8 cellular contexts compared by ENCODE assay signal in genomic region chr11:46346886-46347636, GRCh38. TPM values are rescaled to one million over a fixed set of nuclear protein-coding genes. Genes with fewer than 3 reads are reported as not detected.
DNase-seq lines count a peak whose midpoint lies in the region; ATAC-seq and TF ChIP-seq lines count a peak whose summit lies in the region.

TSS of gene DGKZ (plus strand) at chr11:46347463. CDS start at chr11:46347660, 197 bp downstream.

- H3K27ac ChIP-seq in left lung, result peak within 1 kb of the TSS; percentile 83 to 90

- TF ChIP-seq CTCF in left lung (IDR thresholded peaks at IDR 0.05), result peak; percentile 77 to 94

- peaks cover 17 to 93% of the 10 kb centered on the region in 2 donors for H3K4me1 ChIP-seq in left lung

- ATAC-seq in GM18867 (IDR thresholded peaks at IDR 0.05; ENCODE audit: unreplicated experiment) (peak; percentile 73), HG03097 (IDR thresholded peaks at IDR 0.05; ENCODE audit: low FRiP score, unreplicated experiment) (peak; percentile 61), left lung (peak; percentile 96)

- intact Hi-C loops in left lung (cut with DNase I), result no loop called here

- DNase-seq in AG08396 (ENCODE audit: low spot score) (peak; percentile 98), NCI-H460 (ENCODE audit: extremely low read depth, low read depth) (peak; percentile 75), dedifferentiated amniotic fluid mesenchymal stem cell (ENCODE audit: extremely low spot score) (peak; percentile 57), left lung (peak; percentile 87 to 99)
- peak; percentile 87 for DNase-seq in activated CD4-positive, alpha-beta T cell treated with anti-CD3 and anti-CD28 coated beads, Interleukin-2, amount 50 U/mL, for 1 hour
- DNase-seq in stimulated activated CD4-positive, alpha-beta T cell treated with anti-CD3 and anti-CD28 coated beads, Interleukin-2, amount 100 ng/mL, for 48 hours, result peak; percentile 83 to 95

- H3K36me3 ChIP-seq in left lung, result no peaks in the 10 kb centered on the region

- H3K27me3 ChIP-seq in left lung, result no peaks in the 10 kb centered on the region

- no peaks in the 10 kb centered on the region for H3K9me3 ChIP-seq in left lung

- peak within 1 kb of the TSS; percentile 80 to 88 for H3K4me3 ChIP-seq in left lung

RNA-seq across cellular contexts. Expression of gene DGKZ, which starts in this region (rescaled TPM):
- 14.8 and 17.3 TPM in 2 replicates for total RNA-seq in NCI-H460 (2014; rRNA removed; shearing (Covaris generic))
- polyA plus RNA-seq in NCI-H460 (2014; cell fraction: nucleus; rRNA removed), result 61.3 and 117 TPM in 2 replicates
- total RNA-seq in left lung, result 10 to 100 TPM; 40.5 to 65.1 TPM

Comparison
In these comparisons a context has a peak if more than half of its experiments do, and no peak if none do; other contexts are left out.
1. Peak in every context shown above with its lines: DNase-seq, ATAC-seq, H3K4me3 ChIP-seq and H3K27ac ChIP-seq.